8 cellular contexts compared by ENCODE assay signal in genomic region chr16:21663889-21664647, GRCh38. TPM values are rescaled to one million over a fixed set of nuclear protein-coding genes. Genes with fewer than 3 reads are reported as not detected.
A peak's percentile ranks its signal among the peaks of the same experiment; 100 is the strongest.
DNase-seq lines count a peak whose midpoint lies in the region; ATAC-seq and TF ChIP-seq lines count a peak whose summit lies in the region.

Gene OTOA (plus strand): TSS chr16:21663968. CDS start chr16:21678515, 14,547 bp downstream.

- CTCF ChIA-PET in activated B cell treated with CpG ODN at 0.5 μM for 24 hours (lab: Charles Lee) = no interaction called here

- no peak within 1 kb of the TSS for H3K27ac Mint-ChIP-seq in activated B cell treated with CpG ODN at 0.5 μM for 24 hours

- DNase-seq in GM13976 (ENCODE audit: low spot score) (peak; percentile 46), activated B cell treated with CpG ODN at 0.5 μM for 24 hours (peak; percentile 43), SIG-M5 treated with dmso at 0.1 percent for 504 hours (lab: John Stamatoyannopoulos, UW; ENCODE audit: unreplicated experiment) (no peak), KBM-7 (no peak), NCI-H2107 (lab: John Stamatoyannopoulos, UW) (no peak)

- H3K9me3 Mint-ChIP-seq in activated B cell treated with CpG ODN at 0.5 μM for 24 hours = no peaks in the 10 kb centered on the region

- peak within 1 kb of the TSS; percentile 48 for H3K4me3 ChIP-seq in rectal smooth muscle tissue (ENCODE audit: low read length)

- peak; percentile 87 for ATAC-seq in activated B cell treated with CpG ODN at 0.5 μM for 24 hours (ENCODE audit: low read depth)
- ATAC-seq in esophagus mucosa = peak; percentile 57
- no peak for ATAC-seq in HG03196 (IDR thresholded peaks at IDR 0.05; ENCODE audit: unreplicated experiment)

- in situ Hi-C loops in GM13976 (cut with MboI; ENCODE audit: low sequenced_read_pairs, unreplicated experiment) (no loop called here), KBM-7 (cut with MboI; ENCODE audit: low pct_unique_long_range_greater_than_20kb, low sequenced_read_pairs) (no loop called here)

- H3K27me3 Mint-ChIP-seq in activated B cell treated with CpG ODN at 0.5 μM for 24 hours = peaks cover 2% of the 10 kb centered on the region

- POLR2A ChIA-PET in activated B cell treated with CpG ODN at 0.5 μM for 24 hours (lab: Charles Lee) = interaction anchor here (1.2 kb wide), 1 partner anchor 19 kb away, joined by 6 read pairs; no protein-coding TSS in a partner anchor

- H3K4me1 Mint-ChIP-seq in activated B cell treated with CpG ODN at 0.5 μM for 24 hours = peaks cover 35% of the 10 kb centered on the region

- H3K4me1 ChIP-seq in rectal smooth muscle tissue (ENCODE audit: control insufficient read depth, insufficient read depth, low read length) = no peaks in the 10 kb centered on the region

- H3K27ac ChIP-seq in rectal smooth muscle tissue (ENCODE audit: low read depth, low read length) = no peak within 1 kb of the TSS

- H3K36me3 ChIP-seq in rectal smooth muscle tissue (ENCODE audit: control insufficient read depth, insufficient read depth, low read length) = no peaks in the 10 kb centered on the region

- H3K36me3 Mint-ChIP-seq in activated B cell treated with CpG ODN at 0.5 μM for 24 hours (ENCODE audit: low read depth) = no peaks in the 10 kb centered on the region

- peak within 1 kb of the TSS; percentile 78 for H3K4me3 Mint-ChIP-seq in activated B cell treated with CpG ODN at 0.5 μM for 24 hours

- intact Hi-C loops in activated B cell treated with CpG ODN at 0.5 μM for 24 hours (cut with micrococcal nuclease) = no loop called here

- no peak within 1 kb of the TSS for H3K9ac ChIP-seq in rectal smooth muscle tissue (ENCODE audit: low read length)

- H3K27me3 ChIP-seq in rectal smooth muscle tissue (ENCODE audit: control insufficient read depth, insufficient read depth, low read length) = no peaks in the 10 kb centered on the region

- no peak for TF ChIP-seq CTCF in GM13976 (IDR thresholded peaks at IDR 0.05; ENCODE audit: borderline replicate concordance, control extremely low read depth, extremely low read depth, insufficient read depth, missing control alignments)
- no peak for TF ChIP-seq CTCF in activated B cell treated with CpG ODN at 0.5 μM for 24 hours (IDR thresholded peaks at IDR 0.05)

RNA-seq across cellular contexts. Expression of gene OTOA, which starts in this region (rescaled TPM):
- 0.42 and 0.60 TPM in 2 replicates for total RNA-seq in activated B cell treated with CpG ODN at 0.5 μM for 24 hours
- total RNA-seq in esophagus mucosa = 0.04 TPM

Comparison
In these comparisons a context has a peak if more than half of its experiments do, and no peak if none do; other contexts are left out.
1. Peak in DNase-seq and ATAC-seq in activated B cell treated with CpG ODN at 0.5 μM for 24 hours; RNA of the gene not detected or under 1 TPM.
2. Peak in ATAC-seq in esophagus mucosa; RNA of the gene not detected or under 1 TPM.